Comparison of ENCODE assay signal across 29 cellular contexts in genomic region chr19:14345364-14345763, GRCh38.
"Had no signal": no experiment of that assay in that cellular context is flagged by ENCODE, and none has a peak within 500 bp of the region (broad histone marks: within the 10 kb centered on the region; RNA-seq: fewer than 3 reads in every experiment).

No MANE protein-coding gene starts in this region.

- H3K36me3 ChIP-seq: neural progenitor cell, ovary, right lobe of liver, sigmoid colon, suprapubic skin, tibial artery, transverse colon, upper lobe of left lung, vagina had no signal

- DNase-seq: natural killer cell; occipital lobe; ovary; posterior cingulate gyrus; psoas muscle; right cardiac atrium; right lobe of liver; sigmoid colon; small intestine; stimulated activated CD4-positive, alpha-beta T cell treated with anti-CD3 and anti-CD28 coated beads, Interleukin-15, amount 100 ng/mL, for 24 hours; stimulated activated CD4-positive, alpha-beta T cell treated with anti-CD3 and anti-CD28 coated beads, Interleukin-2, amount 100 ng/mL, for 24 hours; stimulated activated CD4-positive, alpha-beta T cell treated with anti-CD3 and anti-CD28 coated beads, Interleukin-4, amount 100 ng/mL, for 1 hour; stimulated activated CD4-positive, alpha-beta T cell treated with anti-CD3 and anti-CD28 coated beads, Interleukin-4, amount 100 ng/mL, for 4 hours; stimulated activated CD8-positive, alpha-beta memory T cell treated with anti-CD3 and anti-CD28 coated beads, Interleukin-4, amount 100 ng/mL, for 48 hours; stimulated activated naive CD4-positive, alpha-beta T cell; stimulated activated naive CD8-positive, alpha-beta T cell treated with anti-CD3 and anti-CD28 coated beads, Interleukin-15, amount 100 ng/mL, for 72 hours; stimulated activated naive CD8-positive, alpha-beta T cell treated with anti-CD3 and anti-CD28 coated beads, Interleukin-15, Interleukin-2, amounts not matched to agents 100 U/mL and 50 U/mL, for 24 hours; substantia nigra; testis; tibial artery; transverse colon; upper lobe of left lung had no signal

- H3K4me1 Mint-ChIP-seq: nephron had no signal

- H3K9me3 ChIP-seq: ovary, psoas muscle, right lobe of liver, sigmoid colon, suprapubic skin, testis, tibial artery, transverse colon, upper lobe of left lung, vagina had no signal

- H3K4me3 ChIP-seq: neural progenitor cell, ovary, psoas muscle, right lobe of liver, sigmoid colon, suprapubic skin, testis, tibial artery, transverse colon, upper lobe of left lung, vagina had no signal

- H3K27me3 ChIP-seq: neural progenitor cell, ovary, right lobe of liver, testis, transverse colon, upper lobe of left lung, vagina had no signal

- H3K4me2 ChIP-seq: neural progenitor cell had no signal

- H3K9me3 Mint-ChIP-seq: natural killer cell; nephron; stimulated activated memory B cell treated with anti-CD40 and anti-IgM and Interleukin-4, amounts not matched to agents 10 μg/mL and 1 μg/mL and 100 μg/mL, for 72 hours; stimulated activated naive CD8-positive, alpha-beta T cell treated with anti-CD3 and anti-CD28 coated beads, Interleukin-15, amount 100 ng/mL, for 72 hours had no signal

- H3K36me3 Mint-ChIP-seq: natural killer cell; neural progenitor cell; stimulated activated memory B cell treated with anti-CD40 and anti-IgM and Interleukin-4, amounts not matched to agents 10 μg/mL and 1 μg/mL and 100 μg/mL, for 72 hours had no signal

- H3K27ac ChIP-seq: neural progenitor cell, ovary, parathyroid adenoma, psoas muscle, right lobe of liver, sigmoid colon, suprapubic skin, testis, tibial artery, transverse colon, upper lobe of left lung, vagina had no signal

- H3K4me1 ChIP-seq: neural progenitor cell, parathyroid adenoma, psoas muscle, right lobe of liver, testis, vagina had no signal

- H3K9ac ChIP-seq: neural progenitor cell, parathyroid adenoma had no signal

- H3K4me3 Mint-ChIP-seq: natural killer cell; nephron; neural progenitor cell; stimulated activated memory B cell treated with anti-CD40 and anti-IgM and Interleukin-4, amounts not matched to agents 10 μg/mL and 1 μg/mL and 100 μg/mL, for 72 hours; stimulated activated naive CD8-positive, alpha-beta T cell treated with anti-CD3 and anti-CD28 coated beads, Interleukin-15, amount 100 ng/mL, for 72 hours had no signal

- H3K27ac Mint-ChIP-seq: natural killer cell; neural progenitor cell; progenitor cell of endocrine pancreas; stimulated activated memory B cell treated with anti-CD40 and anti-IgM and Interleukin-4, amounts not matched to agents 10 μg/mL and 1 μg/mL and 100 μg/mL, for 72 hours; stimulated activated naive CD8-positive, alpha-beta T cell treated with anti-CD3 and anti-CD28 coated beads, Interleukin-15, amount 100 ng/mL, for 72 hours had no signal

- H3K27me3 Mint-ChIP-seq: stimulated activated memory B cell treated with anti-CD40 and anti-IgM and Interleukin-4, amounts not matched to agents 10 μg/mL and 1 μg/mL and 100 μg/mL, for 72 hours; stimulated activated naive CD8-positive, alpha-beta T cell treated with anti-CD3 and anti-CD28 coated beads, Interleukin-15, amount 100 ng/mL, for 72 hours had no signal
